8 cellular contexts compared by ENCODE assay signal in the genomic region with DNA sequence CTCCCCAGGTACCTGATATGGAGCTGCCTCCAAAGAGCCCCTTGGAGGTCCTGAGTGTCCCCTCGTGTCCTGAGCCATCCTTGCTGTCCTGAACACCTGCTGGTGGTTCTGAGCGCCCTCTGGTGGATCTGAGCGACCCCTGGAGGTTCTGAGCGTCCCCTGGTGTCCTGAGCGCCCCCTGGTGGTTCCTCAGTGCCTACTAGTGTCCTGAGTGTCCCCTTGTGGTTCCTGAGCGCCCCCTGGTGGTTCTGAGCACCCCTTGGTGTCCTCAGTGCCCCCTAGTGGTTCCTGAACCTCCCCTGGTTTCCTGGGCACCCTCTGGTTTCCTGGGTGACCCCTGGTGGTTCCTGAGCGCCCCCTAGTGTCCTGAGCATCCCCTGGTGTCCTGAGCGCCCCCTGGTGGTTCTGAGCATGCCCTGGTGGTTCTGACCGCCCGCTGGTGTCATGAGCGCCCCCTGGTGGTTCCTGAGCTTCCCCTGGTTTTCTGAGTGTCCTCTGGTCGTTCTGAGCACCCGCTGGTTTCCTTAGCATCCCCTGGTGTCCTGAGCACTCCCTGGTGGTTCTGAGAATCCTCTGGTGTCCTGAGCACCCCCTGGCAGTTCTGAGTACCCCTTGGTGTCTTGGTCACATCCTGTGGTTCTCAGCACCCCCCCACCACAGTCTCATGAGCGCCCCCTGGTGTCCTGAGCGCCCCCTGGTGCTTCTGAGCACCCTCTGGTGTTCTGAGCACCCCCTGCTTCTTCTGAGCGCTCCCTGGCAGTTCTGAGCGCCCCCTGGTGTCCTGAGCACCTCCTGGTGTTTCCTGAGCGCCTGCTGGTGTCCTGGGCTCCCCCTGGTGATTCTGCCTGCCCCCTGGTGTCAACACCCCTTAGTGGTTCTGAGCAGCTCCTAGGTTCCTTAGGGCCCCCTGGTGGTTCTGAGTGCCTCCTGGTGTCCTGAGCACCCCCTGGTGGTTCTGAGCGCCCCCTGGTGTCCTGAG.
DNase-seq lines count a peak whose midpoint lies in the region; ATAC-seq and TF ChIP-seq lines count a peak whose summit lies in the region.
"Not testable (repeated sequence)": the region's sequence is repeated elsewhere in the genome, so short reads cannot be mapped to it uniquely, and the experiment has no call there.

No MANE protein-coding gene starts in this region.

- H3K4me1 Mint-ChIP-seq in activated T-cell treated with anti-CD3 and anti-CD28 coated beads, Interleukin-2, amount 50 U/mL, for 4 hours (ENCODE audit: low read depth): not testable (repeated sequence)

- H3K36me3 ChIP-seq in upper lobe of left lung: not testable (repeated sequence)

- TF ChIP-seq EP300 in upper lobe of left lung (IDR thresholded peaks at IDR 0.05): not testable (repeated sequence)

- not testable (repeated sequence) for H3K27me3 ChIP-seq in upper lobe of left lung

- not testable (repeated sequence) for H3K4me3 Mint-ChIP-seq in activated T-cell treated with anti-CD3 and anti-CD28 coated beads, Interleukin-2, amount 50 U/mL, for 4 hours

- no CpG with 5 or more reads among the region's 19 CpGs for WGBS in upper lobe of left lung, 2 donors

- ATAC-seq in GM18867 (IDR thresholded peaks at IDR 0.05; ENCODE audit: unreplicated experiment) (peak; percentile 78), GM19467 (IDR thresholded peaks at IDR 0.05; ENCODE audit: unreplicated experiment) (peak; percentile 73), HG02571 (IDR thresholded peaks at IDR 0.05; ENCODE audit: unreplicated experiment) (peak; percentile 75), HG03039 (IDR thresholded peaks at IDR 0.05; ENCODE audit: unreplicated experiment) (peak; percentile 69), HG03442 (IDR thresholded peaks at IDR 0.05; ENCODE audit: unreplicated experiment) (peak; percentile 72), left lobe of liver (peak; percentile 99), upper lobe of left lung (ENCODE audit: low FRiP score in 2 of 2) (peak; percentile 76 to 89)
- ATAC-seq in activated T-cell treated with anti-CD3 and anti-CD28 coated beads, Interleukin-2, amount 50 U/mL, for 4 hours: peak; percentile 85 to 90

- not testable (repeated sequence) for DNase-seq in activated T-cell treated with anti-CD3 and anti-CD28 coated beads, Interleukin-2, amount 50 U/mL, for 4 hours; left lobe of liver (ENCODE audit: low spot score); upper lobe of left lung

- not testable (repeated sequence) for H3K27ac ChIP-seq in upper lobe of left lung

- TF ChIP-seq CTCF in upper lobe of left lung (IDR thresholded peaks at IDR 0.05): not testable (repeated sequence)

- not testable (repeated sequence) for H3K9me3 ChIP-seq in upper lobe of left lung

- not testable (repeated sequence) for TF ChIP-seq POLR2A in upper lobe of left lung (IDR thresholded peaks at IDR 0.05)

- H3K4me3 ChIP-seq in upper lobe of left lung: not testable (repeated sequence)

- H3K27me3 Mint-ChIP-seq in activated T-cell treated with anti-CD3 and anti-CD28 coated beads, Interleukin-2, amount 50 U/mL, for 4 hours (ENCODE audit: low read depth): not testable (repeated sequence)

- H3K9me3 Mint-ChIP-seq in activated T-cell treated with anti-CD3 and anti-CD28 coated beads, Interleukin-2, amount 50 U/mL, for 4 hours: not testable (repeated sequence)

- not testable (repeated sequence) for H3K36me3 Mint-ChIP-seq in activated T-cell treated with anti-CD3 and anti-CD28 coated beads, Interleukin-2, amount 50 U/mL, for 4 hours (ENCODE audit: insufficient read depth)

- H3K4me1 ChIP-seq in upper lobe of left lung: not testable (repeated sequence)
